In genomic region chr10:62038609-62039190, GRCh38 we compare ENCODE assay signal across 8 cellular contexts.
DNase-seq lines count a peak whose midpoint lies in the region; ATAC-seq, FAIRE-seq and TF ChIP-seq lines count a peak whose summit lies in the region.

No MANE protein-coding gene starts in this region.

- H3K27ac ChIP-seq in cingulate gyrus (ENCODE audit: low read depth, low read length) (peak overlapping the region; percentile 32), liver (ENCODE audit: low read depth in 1 of 2, low read length in 2 of 2) (peak overlapping the region in 1 of 2 donors; percentile 36)

- ATAC-seq in HG02938 (IDR thresholded peaks at IDR 0.05; ENCODE audit: unreplicated experiment): peak; percentile 35

- H3K9ac ChIP-seq in liver (ENCODE audit: low read depth in 1 of 2, low read length in 2 of 2): peak overlapping the region in 1 of 2 donors; percentile 15

- peak; percentile 89 for TF ChIP-seq CTCF in liver (IDR thresholded peaks at IDR 0.05; ENCODE audit: low read depth, low read length, missing input control)

- TF ChIP-seq POLR2A in GM12892 (IDR thresholded peaks at IDR 0.05; ENCODE audit: low read depth, low read length): no peak

- H3K9me3 ChIP-seq in liver (ENCODE audit: control insufficient read depth in 4 of 4, low read length in 3 of 4): no peaks in the 10 kb centered on the region

- DNase-seq in GM12892 (ENCODE audit: insufficient read length): peak; percentile 34
- DNase-seq in NCI-H2196 treated with DMSO at 0.1 percent for 48 hours (lab: John Stamatoyannopoulos, UW; ENCODE audit: unreplicated experiment): peak; percentile 28
- DNase-seq in activated CD4-positive, alpha-beta T cell treated with anti-CD3 and anti-CD28 coated beads for 1 hour: peak; percentile 66
- peak; percentile 54 to 78 for DNase-seq in stimulated activated CD4-positive, alpha-beta T cell treated with anti-CD3 and anti-CD28 coated beads, Interleukin-4, amount 100 ng/mL, for 4 hours
- no peak for DNase-seq in NCI-H187 treated with DMSO at 0.1 percent for 48 hours (lab: John Stamatoyannopoulos, UW)

- FAIRE-seq in GM12892 (lab: Jason Lieb, UNC): peak; percentile 87

- H3K36me3 ChIP-seq in liver (ENCODE audit: control insufficient read depth in 4 of 4, insufficient read depth in 3 of 4, low read depth in 1 of 4, low read length in 3 of 4): no peaks in the 10 kb centered on the region

- H3K4me3 ChIP-seq in liver (ENCODE audit: low read depth in 1 of 3, low read length in 3 of 3): no peak overlapping the region

- no peaks in the 10 kb centered on the region for H3K27me3 ChIP-seq in liver (ENCODE audit: control insufficient read depth in 4 of 4, insufficient read depth in 4 of 4, low read length in 3 of 4)

- peaks cover 0 to 16% (median 12%) of the 10 kb centered on the region in 4 donors for H3K4me1 ChIP-seq in liver (ENCODE audit: control insufficient read depth in 4 of 4, insufficient read depth in 4 of 4, low read length in 3 of 4)

- under 1% methylated on average over 9 of the region's 9 CpGs for WGBS in liver

- peak; percentile 99 to 100 for TF ChIP-seq RAD21 in liver (IDR thresholded peaks at IDR 0.05)

TF ChIP-seq in liver, 16 proteins besides CTCF, POLR2A, EP300 and RAD21:
- TF ChIP-seq HNF4A (conservative IDR thresholded peaks at IDR 0.05): peak; percentile 4 to 39
- no peak for TF ChIP-seq EGR1 (IDR thresholded peaks at IDR 0.05; ENCODE audit: low read depth in 2 of 2)
- peak; percentile 26 for TF ChIP-seq SP1 (IDR thresholded peaks at IDR 0.05)
- peak in 1 of 2 donors; percentile 21 for TF ChIP-seq RXRA (IDR thresholded peaks at IDR 0.05)
- TF ChIP-seq FOXA2 (IDR thresholded peaks at IDR 0.05): no peak
- peak; percentile 29 for TF ChIP-seq YY1 (IDR thresholded peaks at IDR 0.05)
